9 cellular contexts compared by ENCODE assay signal in genomic region chr2:168552450-168552856, GRCh38.
DNase-seq lines count a peak whose midpoint lies in the region; ATAC-seq and TF ChIP-seq lines count a peak whose summit lies in the region.
"Had no signal": no experiment of that assay in that cellular context is flagged by ENCODE, and none has a peak within 500 bp of the region (broad histone marks: within the 10 kb centered on the region; RNA-seq: fewer than 3 reads in every experiment).

No MANE protein-coding gene starts in this region.

- no peak overlapping the region for H3K4me2 ChIP-seq in hepatocyte

- H3K36me3 ChIP-seq in hepatocyte (replicated peaks; ENCODE audit: insufficient read depth, low read depth): no peaks in the 10 kb centered on the region

- no peak for TF ChIP-seq POLR2A in lower leg skin (IDR thresholded peaks at IDR 0.05)

- peaks cover 76% of the 10 kb centered on the region for H3K79me2 ChIP-seq in hepatocyte

- peak; percentile 82 for DNase-seq in NCI-H146 treated with DMSO at 0.1 percent for 48 hours (lab: John Stamatoyannopoulos, UW; ENCODE audit: unreplicated experiment)
- peak; percentile 86 for DNase-seq in iPS-NIHi7 (ENCODE audit: extremely low spot score)
- no peak for DNase-seq in cerebellum (ENCODE audit: low spot score)
- no peak for DNase-seq in hepatocyte (ENCODE audit: low spot score)
- no peak for DNase-seq in lower leg skin (ENCODE audit: low spot score in 2 of 2)
- DNase-seq in putamen (ENCODE audit: low spot score): no peak
- DNase-seq: activated naive CD8-positive, alpha-beta T cell treated with anti-CD3 and anti-CD28 coated beads, Interleukin-2, amount 10 ng/mL, durations not matched to agents 7 days and 5 days had no signal

- H3K4me1 ChIP-seq in hepatocyte (ENCODE audit: insufficient read depth): no peaks in the 10 kb centered on the region

- H3K27ac ChIP-seq in hepatocyte: no peak overlapping the region

- TF ChIP-seq CTCF in hepatocyte (IDR thresholded peaks at IDR 0.05; ENCODE audit: poor library complexity) (no peak), lower leg skin (IDR thresholded peaks at IDR 0.05) (no peak)

- no peak overlapping the region for H2AFZ ChIP-seq in hepatocyte

- H3K4me3 ChIP-seq in hepatocyte (no peak overlapping the region), lower leg skin (ENCODE audit: low read depth, poor library complexity, severe bottlenecking) (no peak overlapping the region)

- no peaks in the 10 kb centered on the region for H3K9me2 ChIP-seq in hepatocyte (replicated peaks; ENCODE audit: insufficient read depth)

- H3K9me3 ChIP-seq in hepatocyte (ENCODE audit: low read depth): no peaks in the 10 kb centered on the region

- WGBS in hepatocyte (ENCODE audit: low lambda C conversion rate, missing lambda C conversion rate): 57% methylated on average over 2 of the region's 2 CpGs
- 76 to 80% methylated on average over 2 of the region's 2 CpGs for WGBS in lower leg skin, 2 donors

- H3K27me3 ChIP-seq in hepatocyte: no peaks in the 10 kb centered on the region

- intact Hi-C loops in lower leg skin (cut with DNase I; ENCODE audit: low total_unique reads): no loop called here

- ATAC-seq in GM18873 (IDR thresholded peaks at IDR 0.05; ENCODE audit: low FRiP score, unreplicated experiment) (peak; percentile 86), HG02884 (IDR thresholded peaks at IDR 0.05; ENCODE audit: unreplicated experiment) (peak; percentile 99)

- no peaks in the 10 kb centered on the region for H4K20me1 ChIP-seq in hepatocyte (ENCODE audit: insufficient read depth, poor library complexity, severe bottlenecking)

Comparison
In these comparisons a context has a peak if more than half of its experiments do, and no peak if none do; other contexts are left out.
1. DNase-seq: peak in NCI-H146 treated with DMSO at 0.1 percent for 48 hours (single experiment) and iPS-NIHi7 (single experiment); none in cerebellum (single experiment), hepatocyte (single experiment), lower leg skin (0 of 2) and putamen (single experiment).